In genomic region chr15:83068054-83068453, GRCh38 we compare ENCODE assay signal across 12 cellular contexts. TPM values are rescaled to one million over a fixed set of nuclear protein-coding genes. Genes with fewer than 3 reads are reported as not detected.
DNase-seq lines count a peak whose midpoint lies in the region; ATAC-seq and TF ChIP-seq lines count a peak whose summit lies in the region.
"Had no signal": no experiment of that assay in that cellular context is flagged by ENCODE, and none has a peak within 500 bp of the region (broad histone marks: within the 10 kb centered on the region; RNA-seq: fewer than 3 reads in every experiment).

No MANE protein-coding gene starts in this region.

- DNase-seq in heart right ventricle (no peak), left cardiac atrium (no peak), adrenal gland (no peak), naive B cell (no peak), upper lobe of right lung (no peak), globus pallidus (ENCODE audit: low spot score) (no peak), midbrain (lab: John Stamatoyannopoulos, UW) (no peak)
- DNase-seq: brain microvascular endothelial cell; NCI-H1417 treated with DMSO at 0.1 percent for 48 hours; stimulated activated CD4-positive, alpha-beta T cell treated with anti-CD3 and anti-CD28 coated beads, Interleukin-2, amount 100 ng/mL, for 48 hours; T-helper 9 cell had no signal

- H3K36me3 ChIP-seq in heart right ventricle (no peaks in the 10 kb centered on the region), adrenal gland (replicated peaks in 1 of 2) (no peaks in the 10 kb centered on the region), upper lobe of right lung (no peaks in the 10 kb centered on the region)
- H3K36me3 ChIP-seq: brain microvascular endothelial cell had no signal

- peaks cover 0 to 15% (median 7%) of the 10 kb centered on the region in 7 donors for H3K9me3 Mint-ChIP-seq in naive B cell

- H3K27me3 ChIP-seq in heart right ventricle (no peaks in the 10 kb centered on the region), adrenal gland (no peaks in the 10 kb centered on the region), upper lobe of right lung (no peaks in the 10 kb centered on the region)
- H3K27me3 ChIP-seq: brain microvascular endothelial cell had no signal

- H3K27ac ChIP-seq in heart right ventricle (peak overlapping the region; percentile 94 to 100 (median 96)), adrenal gland (peak overlapping the region in 3 of 5 donors; percentile 88 to 98 (median 96)), upper lobe of right lung (peak overlapping the region; percentile 98)

- H3K4me3 Mint-ChIP-seq in naive B cell, result peak overlapping the region; percentile 42 to 93 (median 76)

- peaks cover 6 to 22% (median 18%) of the 10 kb centered on the region in 3 donors for H3K4me1 Mint-ChIP-seq in naive B cell

- ATAC-seq in heart right ventricle (no peak), left cardiac atrium (no peak), naive B cell (ENCODE audit: low read depth in 2 of 2) (no peak), upper lobe of right lung (no peak), GM21619 (IDR thresholded peaks at IDR 0.05; ENCODE audit: unreplicated experiment) (no peak)

- TF ChIP-seq CTCF in heart right ventricle (IDR thresholded peaks at IDR 0.05) (no peak), adrenal gland (IDR thresholded peaks at IDR 0.05) (no peak), upper lobe of right lung (IDR thresholded peaks at IDR 0.05) (no peak)

- H3K9me3 ChIP-seq in heart right ventricle (peaks cover 0 to 15% (median 2%) of the 10 kb centered on the region in 11 donors), adrenal gland (replicated peaks in 1 of 3) (no peaks in the 10 kb centered on the region), upper lobe of right lung (no peaks in the 10 kb centered on the region)

- no peak for TF ChIP-seq POLR2A in adrenal gland (IDR thresholded peaks at IDR 0.05)

- peak overlapping the region in 1 of 10 donors; percentile 99 for H3K4me3 ChIP-seq in heart right ventricle
- H3K4me3 ChIP-seq in adrenal gland, result no peak overlapping the region
- H3K4me3 ChIP-seq in upper lobe of right lung, result no peak overlapping the region

- intact Hi-C loops in heart right ventricle (cut with DNase I), result loop anchor here in 6 of 10 donors (5.0 to 10.0 kb wide), 6 partner anchors 39 to 139 kb away; partner anchors contain the start of genes HDGFL3 (in 4 of the 6), C15orf40 (in 3 of the 6) and TM6SF1 (in 3 of the 6)
- intact Hi-C loops in left cardiac atrium (cut with DNase I), result loop anchor here in 1 of 2 donors (5.0 kb wide), 1 partner anchor 34 kb away; no protein-coding TSS in a partner anchor
- intact Hi-C loops in adrenal gland (cut with DNase I), result loop anchor here in 1 of 2 donors (5.0 kb wide), 1 partner anchor 139 kb away; the partner anchor contains the start of gene HDGFL3
- intact Hi-C loops in upper lobe of right lung (cut with DNase I), result no loop called here

- H3K4me1 ChIP-seq in heart right ventricle, result peaks cover 5 to 39% (median 32%) of the 10 kb centered on the region in 9 donors
- peaks cover 14 to 36% of the 10 kb centered on the region in 2 donors for H3K4me1 ChIP-seq in adrenal gland (replicated peaks in 1 of 2)
- H3K4me1 ChIP-seq in upper lobe of right lung, result peaks cover 28% of the 10 kb centered on the region

- peaks cover 0 to 4% (median 0%) of the 10 kb centered on the region in 3 donors for H3K27me3 Mint-ChIP-seq in naive B cell

- 88 to 89% methylated on average over 6 of the region's 6 CpGs for WGBS in heart right ventricle, 2 donors
- WGBS in adrenal gland, 4 donors, result 75 to 88% (median 84%) methylated on average over 6 of the region's 6 CpGs

- H3K36me3 Mint-ChIP-seq in naive B cell, result no peaks in the 10 kb centered on the region

- H3K27ac Mint-ChIP-seq in naive B cell, result peak overlapping the region in 4 of 6 donors; percentile 36 to 83 (median 58)

RNA-seq across cellular contexts. Expression of gene BTBD1, which starts 1.0 kb away (rescaled TPM):
- total RNA-seq in heart right ventricle, result 100 to 1,000 TPM; 130 to 185 (median 157) TPM
- polyA plus RNA-seq in heart right ventricle, result 10 to 100 TPM; 14.1 to 52.7 TPM
- 100 to 1,000 TPM; 100 to 128 TPM for total RNA-seq in left cardiac atrium
- total RNA-seq in adrenal gland, result 10 to 100 TPM; 38.8 to 72.6 (median 49.7) TPM
- 10 to 100 TPM in 2 of 3 donors, 1 to 10 TPM in 1; 7.2 to 65.9 (median 12.5) TPM for polyA plus RNA-seq in adrenal gland
- 10 to 100 TPM; 37.3 to 64.0 (median 46.6) TPM for polyA plus RNA-seq in naive B cell (ENCODE audit: low read depth in 6 of 6)
- 44.6 TPM for total RNA-seq in upper lobe of right lung

RNA-seq across cellular contexts. Expression of gene TM6SF1, which starts 39.4 kb away (rescaled TPM):
- total RNA-seq in heart right ventricle, result 1 to 10 TPM; 2.6 to 7.1 (median 4.7) TPM
- polyA plus RNA-seq in heart right ventricle, result 1 to 10 TPM; 3.1 to 8.8 TPM
- total RNA-seq in left cardiac atrium, result 10 to 100 TPM; 19.0 to 33.0 TPM
- 1 to 10 TPM; 2.8 to 9.5 (median 5.4) TPM for total RNA-seq in adrenal gland
- polyA plus RNA-seq in adrenal gland, result 1 to 10 TPM; 1.7 to 3.1 (median 2.2) TPM
- polyA plus RNA-seq in naive B cell (ENCODE audit: low read depth in 6 of 6), result 1 to 10 TPM in 4 of 6 donors, under 1 TPM in 2; 0.94 to 2.8 (median 1.6) TPM
- total RNA-seq in upper lobe of right lung, result 25.4 TPM

RNA-seq across cellular contexts. Expression of gene C15orf40, which starts 56.6 kb away (rescaled TPM):
- 10 to 100 TPM in 6 of 10 donors, 1 to 10 TPM in 4; 7.5 to 19.6 (median 10.5) TPM for total RNA-seq in heart right ventricle
- 10 to 100 TPM; 11.6 to 16.0 TPM for polyA plus RNA-seq in heart right ventricle
- total RNA-seq in left cardiac atrium, result 10 to 100 TPM; 10.9 to 13.4 TPM
- 10 to 100 TPM in 7 of 8 donors, 1 to 10 TPM in 1; 7.8 to 27.0 (median 22.9) TPM for total RNA-seq in adrenal gland
- polyA plus RNA-seq in adrenal gland, result 10 to 100 TPM; 22.4 to 28.2 (median 24.0) TPM
- polyA plus RNA-seq in naive B cell (ENCODE audit: low read depth in 6 of 6), result 10 to 100 TPM; 49.6 to 82.3 (median 56.5) TPM
- total RNA-seq in upper lobe of right lung, result 23.0 TPM
